8 cellular contexts compared by ENCODE assay signal in genomic region chr11:17979770-17980371, GRCh38. TPM values are rescaled to one million over a fixed set of nuclear protein-coding genes. Genes with fewer than 3 reads are reported as not detected.
DNase-seq lines count a peak whose midpoint lies in the region; ATAC-seq and TF ChIP-seq lines count a peak whose summit lies in the region.

No MANE protein-coding gene starts in this region.

- DNase-seq in AG04449 (ENCODE audit: low read depth, low spot score) (no peak), GM10266 (ENCODE audit: extremely low spot score) (peak; percentile 62), NCI-H2029 (lab: John Stamatoyannopoulos, UW) (peak; percentile 13), endothelial cell (ENCODE audit: low spot score) (peak; percentile 42), natural killer cell (no peak)
- DNase-seq in activated CD4-positive, alpha-beta T cell treated with anti-CD3 and anti-CD28 coated beads for 48 hours: peak; percentile 33

- H3K9me3 Mint-ChIP-seq in endothelial cell (ENCODE audit: unreplicated experiment) (no peaks in the 10 kb centered on the region), natural killer cell (no peaks in the 10 kb centered on the region)

- no peak overlapping the region for H3K27ac Mint-ChIP-seq in endothelial cell (ENCODE audit: unreplicated experiment)
- H3K27ac Mint-ChIP-seq in natural killer cell: no peak overlapping the region

- H3K36me3 Mint-ChIP-seq in endothelial cell (ENCODE audit: low read depth, unreplicated experiment): peaks cover 11% of the 10 kb centered on the region
- H3K36me3 Mint-ChIP-seq in natural killer cell: peaks cover 6% of the 10 kb centered on the region

- no peak overlapping the region for H3K4me3 Mint-ChIP-seq in endothelial cell (ENCODE audit: unreplicated experiment)
- H3K4me3 Mint-ChIP-seq in natural killer cell: no peak overlapping the region

- POLR2A ChIA-PET in AG04449 (lab: Yijun Ruan, JAX): no interaction called here

- no peak overlapping the region for H3K4me3 ChIP-seq in AG04449 (ENCODE audit: low read depth, low read length)

- no peaks in the 10 kb centered on the region for H3K4me1 Mint-ChIP-seq in endothelial cell (ENCODE audit: unreplicated experiment)
- H3K4me1 Mint-ChIP-seq in natural killer cell: peaks cover 5 to 6% of the 10 kb centered on the region in 2 donors

- CTCF ChIA-PET in AG04449 (lab: Yijun Ruan, JAX): interaction anchor here (0.9 to 15.1 kb wide), 18 partner anchors 9 to 383 kb away, joined by 3 to 570 read pairs (median 7); partner anchors contain the start of gene KCNC1

- intact Hi-C loops in natural killer cell (cut with micrococcal nuclease): loop anchor here (1.0 to 2.0 kb wide), 2 partner anchors 249 to 381 kb away; no protein-coding TSS in a partner anchor

- ATAC-seq in natural killer cell (peak; percentile 53 to 75 (median 70)), GM18858 (IDR thresholded peaks at IDR 0.05; ENCODE audit: unreplicated experiment) (no peak), HG02588 (IDR thresholded peaks at IDR 0.05; ENCODE audit: unreplicated experiment) (no peak)

- no peaks in the 10 kb centered on the region for H3K27me3 Mint-ChIP-seq in endothelial cell (ENCODE audit: unreplicated experiment)
- H3K27me3 Mint-ChIP-seq in natural killer cell (ENCODE audit: low read depth in 2 of 2): no peaks in the 10 kb centered on the region

- TF ChIP-seq CTCF in AG04449 (IDR thresholded peaks at IDR 0.05; ENCODE audit: insufficient read depth, low read length, missing control alignments) (peak; percentile 83), GM10266 (IDR thresholded peaks at IDR 0.05; ENCODE audit: control insufficient read depth, insufficient read depth, low read depth, missing control alignments) (peak; percentile 94), endothelial cell (IDR thresholded peaks at IDR 0.05; ENCODE audit: unreplicated experiment) (peak; percentile 99), natural killer cell (IDR thresholded peaks at IDR 0.05) (peak; percentile 90)

RNA-seq across cellular contexts. Expression of gene SERGEF, which starts 33.0 kb away (rescaled TPM):
- total RNA-seq in endothelial cell (ENCODE audit: unreplicated experiment) (19.1 TPM), natural killer cell (10 to 100 TPM; 67.5 to 78.6 (median 69.4) TPM)

Comparison
In these comparisons a context has a peak if more than half of its experiments do, and no peak if none do; other contexts are left out.
1. DNase-seq: peak in GM10266 (single experiment), NCI-H2029 (single experiment), activated CD4-positive, alpha-beta T cell treated with anti-CD3 and anti-CD28 coated beads for 48 hours (single experiment) and endothelial cell (single experiment); none in AG04449 (single experiment) and natural killer cell (single experiment).
2. ATAC-seq: peak in natural killer cell (3 of 3); none in GM18858 (single experiment) and HG02588 (single experiment).
3. Peak in every context shown above with its lines, with median percentiles within 50 percentile points of each other: CTCF ChIP-seq.